ENCODE assay signal across 22 cellular contexts in the genomic region with DNA sequence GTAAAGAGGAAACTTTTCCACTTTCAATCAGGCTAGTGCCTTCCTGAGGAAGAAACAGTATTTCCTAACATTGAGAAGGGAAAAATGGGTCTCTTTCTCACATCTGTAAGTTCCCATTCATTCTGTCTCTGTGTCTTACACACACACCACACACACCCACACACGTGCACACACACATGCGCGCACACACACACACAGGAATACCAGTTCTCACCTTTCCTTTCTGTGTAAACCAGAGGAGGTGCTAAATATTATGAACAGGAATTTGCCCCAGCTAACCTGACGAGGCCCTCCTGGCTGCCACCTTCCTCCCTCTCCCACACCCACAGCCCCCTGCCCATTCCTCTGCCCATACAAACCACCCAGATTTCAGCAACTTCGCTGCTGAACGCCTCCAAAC.
DNase-seq lines count a peak whose midpoint lies in the region; ATAC-seq, FAIRE-seq and TF ChIP-seq lines count a peak whose summit lies in the region.
"Had no signal": no experiment of that assay in that cellular context is flagged by ENCODE, and none has a peak within 500 bp of the region (broad histone marks: within the 10 kb centered on the region; RNA-seq: fewer than 3 reads in every experiment).

No MANE protein-coding gene starts in this region.

- TF ChIP-seq CTCF in HepG2 (CRISPR knock-in tag; IDR thresholded peaks at IDR 0.05) (no peak), right lobe of liver (IDR thresholded peaks at IDR 0.05) (no peak), VCaP (conservative IDR thresholded peaks at IDR 0.05) (no peak), progenitor cell of endocrine pancreas (IDR thresholded peaks at IDR 0.05; ENCODE audit: unreplicated experiment) (no peak)

- CTCF ChIA-PET in HepG2 (lab: Yijun Ruan, JAX; ENCODE audit: low intra/inter-chr PET ratio, low total read pairs): no interaction called here

- no peak for ATAC-seq in HepG2
- ATAC-seq in right lobe of liver: no peak
- ATAC-seq in GM18511 (IDR thresholded peaks at IDR 0.05; ENCODE audit: unreplicated experiment): no peak
- no peak for ATAC-seq in GM18519 (IDR thresholded peaks at IDR 0.05; ENCODE audit: low FRiP score, unreplicated experiment)
- ATAC-seq: left lung; stimulated activated naive B cell treated with anti-CD40 and anti-IgM and Interleukin-4, amounts not matched to agents 10 μg/mL and 1 μg/mL and 100 μg/mL, for 72 hours; T-helper 17 cell had no signal

- no peak overlapping the region for H3K4me3 Mint-ChIP-seq in progenitor cell of endocrine pancreas (ENCODE audit: low read depth)
- H3K4me3 Mint-ChIP-seq: stimulated activated naive B cell treated with anti-CD40 and anti-IgM and Interleukin-4, amounts not matched to agents 10 μg/mL and 1 μg/mL and 100 μg/mL, for 72 hours; T-helper 17 cell had no signal

- H3K27me3 Mint-ChIP-seq in progenitor cell of endocrine pancreas: peaks cover 16% of the 10 kb centered on the region

- no peak overlapping the region for H3K9ac ChIP-seq in HepG2 (ENCODE audit: insufficient read depth, low read depth, low read length)
- H3K9ac ChIP-seq: SK-N-SH had no signal

- H3K9me3 ChIP-seq in HepG2 (ENCODE audit: low read length): no peaks in the 10 kb centered on the region
- H3K9me3 ChIP-seq in right lobe of liver: no peaks in the 10 kb centered on the region
- H3K9me3 ChIP-seq: BE2C, left lung, neutrophil, sigmoid colon, SK-N-SH, thoracic aorta had no signal

- intact Hi-C loops in HepG2 (cut with micrococcal nuclease; ENCODE audit: unreplicated experiment) (no loop called here), right lobe of liver (cut with DNase I) (loop anchor here in 1 of 2 donors (10.0 kb wide), 1 partner anchor 62 kb away; no protein-coding TSS in a partner anchor)

- no peak for TF ChIP-seq POLR2A in HepG2 (IDR thresholded peaks at IDR 0.05; ENCODE audit: insufficient read depth in 1 of 2, low read depth in 2 of 2, low read length in 2 of 2)
- TF ChIP-seq POLR2A in right lobe of liver (IDR thresholded peaks at IDR 0.05): no peak

- H3K36me3 Mint-ChIP-seq in progenitor cell of endocrine pancreas (ENCODE audit: insufficient read depth): no peaks in the 10 kb centered on the region
- H3K36me3 Mint-ChIP-seq: stimulated activated naive B cell treated with anti-CD40 and anti-IgM and Interleukin-4, amounts not matched to agents 10 μg/mL and 1 μg/mL and 100 μg/mL, for 72 hours had no signal

- no peak overlapping the region for H3K27ac Mint-ChIP-seq in progenitor cell of endocrine pancreas
- H3K27ac Mint-ChIP-seq: stimulated activated naive B cell treated with anti-CD40 and anti-IgM and Interleukin-4, amounts not matched to agents 10 μg/mL and 1 μg/mL and 100 μg/mL, for 72 hours; T-helper 17 cell had no signal

- no peak for TF ChIP-seq EP300 in HepG2 (IDR thresholded peaks at IDR 0.05; ENCODE audit: low read depth in 2 of 2, low read length in 2 of 2)
- no peak for TF ChIP-seq EP300 in HepG2 (CRISPR knock-in tag; IDR thresholded peaks at IDR 0.05; ENCODE audit: borderline replicate concordance)

- H3K4me1 ChIP-seq in HepG2 (ENCODE audit: insufficient read depth, low read length) (peaks cover 26% of the 10 kb centered on the region), right lobe of liver (no peaks in the 10 kb centered on the region)
- H3K4me1 ChIP-seq: BE2C, left lung, sigmoid colon had no signal

- no peaks in the 10 kb centered on the region for H3K4me1 Mint-ChIP-seq in progenitor cell of endocrine pancreas (ENCODE audit: low read depth)
- H3K4me1 Mint-ChIP-seq: stimulated activated naive B cell treated with anti-CD40 and anti-IgM and Interleukin-4, amounts not matched to agents 10 μg/mL and 1 μg/mL and 100 μg/mL, for 72 hours had no signal

- BruUV-seq in HepG2 (replicated peaks; lab: Mats Ljungman, UMichigan): no TSS peak

- POLR2A ChIA-PET in HepG2 (lab: Yijun Ruan, JAX): no interaction called here

- H3K36me3 ChIP-seq in HepG2 (replicated peaks in 1 of 2; ENCODE audit: control insufficient read depth in 1 of 2, insufficient read depth in 2 of 2, low read length in 2 of 2) (no peaks in the 10 kb centered on the region), right lobe of liver (no peaks in the 10 kb centered on the region)
- H3K36me3 ChIP-seq: BE2C, left lung, neutrophil, sigmoid colon, thoracic aorta had no signal

- H4K20me1 ChIP-seq in HepG2 (ENCODE audit: insufficient read depth, low read length): no peaks in the 10 kb centered on the region

- H2AFZ ChIP-seq in HepG2 (ENCODE audit: low read length): no peak overlapping the region

- no peaks in the 10 kb centered on the region for H3K9me3 Mint-ChIP-seq in progenitor cell of endocrine pancreas (ENCODE audit: low read depth)
- H3K9me3 Mint-ChIP-seq: stimulated activated naive B cell treated with anti-CD40 and anti-IgM and Interleukin-4, amounts not matched to agents 10 μg/mL and 1 μg/mL and 100 μg/mL, for 72 hours had no signal

- no peak overlapping the region for H3K4me3 ChIP-seq in HepG2 (replicated peaks in 1 of 3; ENCODE audit: insufficient read depth in 1 of 3, low read depth in 2 of 3, low read length in 3 of 3)
- no peak overlapping the region for H3K4me3 ChIP-seq in right lobe of liver
- H3K4me3 ChIP-seq: left lung, sigmoid colon, thoracic aorta had no signal

- 0 out of 2 replicates have a peak overlapping the region, but pooled peaks have one; percentile 43 for H3K4me2 ChIP-seq in HepG2 (ENCODE audit: low read depth, low read length)
- H3K4me2 ChIP-seq: SK-N-SH had no signal

- WGBS in HepG2 (ENCODE audit: low lambda C conversion rate): 59% methylated on average over 6 of the region's 6 CpGs
- WGBS in right lobe of liver (ENCODE audit: insufficient coverage, low coverage, low lambda C conversion rate, missing lambda C conversion rate): 71% methylated on average over 6 of the region's 6 CpGs

- no peak overlapping the region for H3K27ac ChIP-seq in HepG2 (ENCODE audit: extremely low read length, insufficient read depth, low read length)
- no peak overlapping the region for H3K27ac ChIP-seq in right lobe of liver
- peak overlapping the region; percentile 19; the same call in 1 of the 2 replicates for H3K27ac ChIP-seq in VCaP
- H3K27ac ChIP-seq in cingulate gyrus (ENCODE audit: low read depth, low read length): peak overlapping the region; percentile 55
- H3K27ac ChIP-seq: epithelial cell of prostate, left lung, neutrophil, sigmoid colon, thoracic aorta had no signal

- H3K79me2 ChIP-seq in HepG2 (ENCODE audit: insufficient read depth, low read length): no peaks in the 10 kb centered on the region

- TF ChIP-seq RAD21 in HepG2 (CRISPR knock-in tag; IDR thresholded peaks at IDR 0.05): no peak

- H3K27me3 ChIP-seq in HepG2 (ENCODE audit: control insufficient read depth in 1 of 2, insufficient read depth in 2 of 2, low read length in 2 of 2): no peaks in the 10 kb centered on the region; a peak in 2 of 5 replicates
- H3K27me3 ChIP-seq in right lobe of liver: no peaks in the 10 kb centered on the region

- no peak for FAIRE-seq in HepG2 (lab: Jason Lieb, UNC)
- FAIRE-seq: G401.6 had no signal

- no peak for DNase-seq in HepG2 (ENCODE audit: low spot score)
- DNase-seq in right lobe of liver: no peak
- no peak for DNase-seq in progenitor cell of endocrine pancreas (ENCODE audit: low spot score, unreplicated experiment)
- DNase-seq: activated naive CD4-positive, alpha-beta T cell treated with Interleukin-2 at 50 U/mL for 16 hours; BE2C; cerebellar nuclear complex; effector CD4-positive, alpha-beta T cell; left lung; NCI-H1694; NCI-H446 treated with DMSO at 0.1 percent for 48 hours; sigmoid colon; SK-N-SH; stimulated activated naive B cell treated with anti-CD40 and anti-IgM and Interleukin-4, amounts not matched to agents 10 μg/mL and 1 μg/mL and 100 μg/mL, for 72 hours; T-helper 17 cell had no signal

- in situ Hi-C loops in HepG2 (cut with HindIII; ENCODE audit: extremely low pct_ligation_motif_present, low pct_unique_long_range_greater_than_20kb): no loop called here

TF ChIP-seq in HepG2, 621 proteins besides CTCF, POLR2A, EP300 and RAD21:
- TF ChIP-seq TAF15 (IDR thresholded peaks at IDR 0.05; ENCODE audit: low read depth, low read length, poor library complexity, severe bottlenecking) (no peak), FOXP1 (IDR thresholded peaks at IDR 0.05) (no peak), FOXP1 (CRISPR knock-in tag; IDR thresholded peaks at IDR 0.05) (no peak), CC2D1A (CRISPR knock-in tag; IDR thresholded peaks at IDR 0.05) (no peak), ZNF382 (CRISPR knock-in tag; IDR thresholded peaks at IDR 0.05; ENCODE audit: borderline replicate concordance) (no peak), MTA1 (CRISPR knock-in tag; IDR thresholded peaks at IDR 0.05; ENCODE audit: borderline replicate concordance) (no peak), ERF (CRISPR knock-in tag; IDR thresholded peaks at IDR 0.05) (no peak), HMG20A (CRISPR knock-in tag; IDR thresholded peaks at IDR 0.05; ENCODE audit: borderline replicate concordance) (no peak), DNMT3B (CRISPR knock-in tag; conservative IDR thresholded peaks at IDR 0.05) (no peak), ZNF333 (CRISPR knock-in tag; IDR thresholded peaks at IDR 0.05; ENCODE audit: borderline replicate concordance) (no peak), ZSCAN21 (CRISPR knock-in tag; IDR thresholded peaks at IDR 0.05; ENCODE audit: borderline replicate concordance) (no peak), TP53 (CRISPR knock-in tag; conservative IDR thresholded peaks at IDR 0.05) (no peak), GZF1 (CRISPR knock-in tag; IDR thresholded peaks at IDR 0.05) (no peak), CCAR2 (optimal IDR thresholded peaks at IDR 0.05; ENCODE audit: low read depth, low read length) (no peak)
- TF ChIP-seq, protein P1, sequence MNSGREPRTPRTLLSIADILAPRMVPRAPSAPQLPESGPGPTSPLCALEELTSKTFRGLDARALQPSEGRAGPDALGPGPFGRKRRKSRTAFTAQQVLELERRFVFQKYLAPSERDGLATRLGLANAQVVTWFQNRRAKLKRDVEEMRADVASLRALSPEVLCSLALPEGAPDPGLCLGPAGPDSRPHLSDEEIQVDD (CRISPR knock-in tag; IDR thresholded peaks at IDR 0.05; ENCODE audit: borderline replicate concordance): no peak

Comparison
In these comparisons a context has a peak if more than half of its experiments do, and no peak if none do; other contexts are left out.
1. H3K27ac ChIP-seq: peak in VCaP (single experiment) and cingulate gyrus (single experiment); none in HepG2 (single experiment) and right lobe of liver (0 of 3).